In the genomic region with DNA sequence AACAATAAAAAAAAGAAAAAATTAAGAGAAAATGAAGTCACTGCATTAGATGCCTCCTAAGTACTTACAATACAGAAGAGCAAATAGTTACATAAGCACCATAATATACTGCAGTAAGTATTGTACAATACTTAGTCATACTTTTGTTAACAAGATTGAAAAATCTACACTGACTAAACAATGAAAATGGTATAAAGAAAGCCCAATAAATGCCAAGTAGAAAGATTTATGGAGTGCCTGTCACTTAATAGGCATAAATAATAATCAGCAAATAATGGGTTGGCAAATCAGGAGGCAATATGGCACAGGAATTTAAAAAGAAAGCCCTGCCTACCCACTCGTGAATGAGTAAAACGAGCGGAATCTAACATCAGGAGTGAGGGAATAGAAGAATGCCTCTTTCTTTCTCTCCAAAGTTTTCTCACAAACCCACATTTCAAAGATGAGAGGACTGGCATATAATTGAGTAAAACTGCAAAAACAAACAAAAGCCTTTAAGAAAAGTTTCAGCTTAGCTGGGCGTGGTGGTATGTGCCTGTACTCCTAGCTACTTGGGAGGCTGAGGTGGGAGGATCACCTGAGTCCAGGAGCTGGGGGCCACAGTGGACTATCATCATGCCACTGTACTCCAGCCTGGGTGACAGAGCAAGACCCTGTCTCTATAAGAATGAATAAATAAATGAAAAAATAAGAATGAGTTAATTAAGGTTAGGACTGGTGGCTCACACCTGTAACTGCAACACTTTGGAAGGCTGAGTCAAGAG, we compare ENCODE assay signal across 13 cellular contexts. TPM values are rescaled to one million over a fixed set of nuclear protein-coding genes. Genes with fewer than 3 reads are reported as not detected.
A peak's percentile ranks its signal among the peaks of the same experiment; 100 is the strongest.
DNase-seq lines count a peak whose midpoint lies in the region; ATAC-seq, FAIRE-seq and TF ChIP-seq lines count a peak whose summit lies in the region.
"Had no signal": no experiment of that assay in that cellular context is flagged by ENCODE, and none has a peak within 500 bp of the region (broad histone marks: within the 10 kb centered on the region; RNA-seq: fewer than 3 reads in every experiment).

No MANE protein-coding gene starts in this region.

- no peak overlapping the region for H3K27ac ChIP-seq in pancreas
- H3K27ac ChIP-seq: HL-60 had no signal

- peaks cover 1 to 28% of the 10 kb centered on the region in 2 donors for H3K4me1 Mint-ChIP-seq in effector memory CD8-positive, alpha-beta T cell (ENCODE audit: low read depth in 2 of 2)
- H3K4me1 Mint-ChIP-seq in chondrocyte (ENCODE audit: low read depth), result peaks cover 14% of the 10 kb centered on the region
- peaks cover 11% of the 10 kb centered on the region for H3K4me1 Mint-ChIP-seq in activated naive CD8-positive, alpha-beta T cell treated with anti-CD3 and anti-CD28 coated beads for 36 hours
- no peaks in the 10 kb centered on the region for H3K4me1 Mint-ChIP-seq in activated CD4-positive, alpha-beta T cell treated with anti-CD3 and anti-CD28 coated beads, Interleukin-2, amount 10 ng/mL, durations not matched to agents 7 days and 5 days

- peaks cover 18% of the 10 kb centered on the region for H3K36me3 Mint-ChIP-seq in effector memory CD8-positive, alpha-beta T cell (ENCODE audit: insufficient read depth)
- H3K36me3 Mint-ChIP-seq in chondrocyte (ENCODE audit: low read depth), result peaks cover 2% of the 10 kb centered on the region
- H3K36me3 Mint-ChIP-seq in activated naive CD8-positive, alpha-beta T cell treated with anti-CD3 and anti-CD28 coated beads for 36 hours, result peaks cover 16% of the 10 kb centered on the region
- no peaks in the 10 kb centered on the region for H3K36me3 Mint-ChIP-seq in activated CD4-positive, alpha-beta T cell treated with anti-CD3 and anti-CD28 coated beads, Interleukin-2, amount 10 ng/mL, durations not matched to agents 7 days and 5 days (ENCODE audit: low read depth)

- CTCF ChIA-PET in activated CD4-positive, alpha-beta T cell treated with anti-CD3 and anti-CD28 coated beads, Interleukin-2, amount 10 ng/mL, durations not matched to agents 7 days and 5 days (lab: Charles Lee), result interaction anchor here (1.0 kb wide), 1 partner anchor 12 kb away, joined by 3 read pairs; no protein-coding TSS in a partner anchor

- no peaks in the 10 kb centered on the region for H3K27me3 ChIP-seq in pancreas

- ATAC-seq in effector memory CD8-positive, alpha-beta T cell (replicated peaks), result peak; percentile 19
- ATAC-seq in pancreas (peak; percentile 56 to 82 (median 72)), HG03097 (IDR thresholded peaks at IDR 0.05; ENCODE audit: low FRiP score, unreplicated experiment) (no peak)

- H3K27me3 Mint-ChIP-seq in effector memory CD8-positive, alpha-beta T cell, result no peaks in the 10 kb centered on the region
- H3K27me3 Mint-ChIP-seq in chondrocyte (ENCODE audit: low read depth), result no peaks in the 10 kb centered on the region
- no peaks in the 10 kb centered on the region for H3K27me3 Mint-ChIP-seq in activated naive CD8-positive, alpha-beta T cell treated with anti-CD3 and anti-CD28 coated beads for 36 hours
- no peaks in the 10 kb centered on the region for H3K27me3 Mint-ChIP-seq in activated CD4-positive, alpha-beta T cell treated with anti-CD3 and anti-CD28 coated beads, Interleukin-2, amount 10 ng/mL, durations not matched to agents 7 days and 5 days

- H3K4me1 ChIP-seq in pancreas, result peaks cover 0 to 16% (median 0%) of the 10 kb centered on the region in 3 donors

- FAIRE-seq in G401.6 (lab: Jason Lieb, UNC) (peak; percentile 86), pancreas (lab: Jason Lieb, UNC) (no peak)
- FAIRE-seq: islet of Langerhans had no signal

- H3K36me3 ChIP-seq in pancreas, result no peaks in the 10 kb centered on the region

- H3K9me3 Mint-ChIP-seq in effector memory CD8-positive, alpha-beta T cell, result peaks cover 0 to 8% of the 10 kb centered on the region in 2 donors
- H3K9me3 Mint-ChIP-seq in chondrocyte (ENCODE audit: low read depth), result peaks cover 14% of the 10 kb centered on the region
- H3K9me3 Mint-ChIP-seq in activated naive CD8-positive, alpha-beta T cell treated with anti-CD3 and anti-CD28 coated beads for 36 hours, result peaks cover 8% of the 10 kb centered on the region
- H3K9me3 Mint-ChIP-seq in activated CD4-positive, alpha-beta T cell treated with anti-CD3 and anti-CD28 coated beads, Interleukin-2, amount 10 ng/mL, durations not matched to agents 7 days and 5 days, result peaks cover 7% of the 10 kb centered on the region

- H3K4me3 ChIP-seq in pancreas, result no peak overlapping the region

- DNase-seq in NCI-H69 (lab: John Stamatoyannopoulos, UW) (peak; percentile 37), pancreas (no peak), chondrocyte (ENCODE audit: low spot score) (no peak)
- DNase-seq in effector memory CD8-positive, alpha-beta T cell, result no peak
- no peak for DNase-seq in activated naive CD8-positive, alpha-beta T cell treated with anti-CD3 and anti-CD28 coated beads for 36 hours
- no peak for DNase-seq in activated CD4-positive, alpha-beta T cell treated with anti-CD3 and anti-CD28 coated beads, Interleukin-2, amount 10 ng/mL, durations not matched to agents 7 days and 5 days
- DNase-seq: DMS 273 treated with DMSO at 0.1 percent for 48 hours, NCI-H446 treated with DMSO at 0.1 percent for 48 hours, RPMI8226 had no signal

- no peak overlapping the region for H3K4me3 Mint-ChIP-seq in effector memory CD8-positive, alpha-beta T cell
- H3K4me3 Mint-ChIP-seq in chondrocyte (ENCODE audit: unreplicated experiment), result no peak overlapping the region
- no peak overlapping the region for H3K4me3 Mint-ChIP-seq in activated naive CD8-positive, alpha-beta T cell treated with anti-CD3 and anti-CD28 coated beads for 36 hours
- H3K4me3 Mint-ChIP-seq in activated CD4-positive, alpha-beta T cell treated with anti-CD3 and anti-CD28 coated beads, Interleukin-2, amount 10 ng/mL, durations not matched to agents 7 days and 5 days, result no peak overlapping the region

- POLR2A ChIA-PET in activated CD4-positive, alpha-beta T cell treated with anti-CD3 and anti-CD28 coated beads, Interleukin-2, amount 10 ng/mL, durations not matched to agents 7 days and 5 days (lab: Charles Lee), result no interaction called here

- no peaks in the 10 kb centered on the region for H3K9me3 ChIP-seq in pancreas

- intact Hi-C loops in pancreas (cut with DNase I), result no loop called here

- no peak for TF ChIP-seq CTCF in pancreas (IDR thresholded peaks at IDR 0.05)
- TF ChIP-seq CTCF in chondrocyte (IDR thresholded peaks at IDR 0.05), result no peak

- 52 to 62% methylated on average over 4 of the region's 4 CpGs for WGBS in pancreas, 2 donors

- H3K27ac Mint-ChIP-seq in effector memory CD8-positive, alpha-beta T cell, result peak overlapping the region in 1 of 2 donors; percentile 71
- no peak overlapping the region for H3K27ac Mint-ChIP-seq in chondrocyte (ENCODE audit: unreplicated experiment)
- no peak overlapping the region for H3K27ac Mint-ChIP-seq in activated naive CD8-positive, alpha-beta T cell treated with anti-CD3 and anti-CD28 coated beads for 36 hours
- H3K27ac Mint-ChIP-seq in activated CD4-positive, alpha-beta T cell treated with anti-CD3 and anti-CD28 coated beads, Interleukin-2, amount 10 ng/mL, durations not matched to agents 7 days and 5 days, result no peak overlapping the region

RNA-seq across cellular contexts. Expression of a gene that starts 36.1 kb away (rescaled TPM):
- total RNA-seq in pancreas (1 to 10 TPM; 5.5 to 8.6 (median 8.1) TPM), chondrocyte (16.8 to 21.2 TPM (median 20.8 TPM) in 3 replicates)
- 10 to 100 TPM in 1 of 2 donors, 1 to 10 TPM in 1; 5.3 to 11.5 TPM for polyA plus RNA-seq in pancreas
- 10 to 100 TPM; 29.3 to 30.3 TPM for total RNA-seq in activated naive CD8-positive, alpha-beta T cell treated with anti-CD3 and anti-CD28 coated beads for 36 hours
- 10 to 100 TPM; 12.2 to 12.9 TPM for total RNA-seq in activated CD4-positive, alpha-beta T cell treated with anti-CD3 and anti-CD28 coated beads, Interleukin-2, amount 10 ng/mL, durations not matched to agents 7 days and 5 days
